8 cellular contexts compared by ENCODE assay signal in the genomic region with DNA sequence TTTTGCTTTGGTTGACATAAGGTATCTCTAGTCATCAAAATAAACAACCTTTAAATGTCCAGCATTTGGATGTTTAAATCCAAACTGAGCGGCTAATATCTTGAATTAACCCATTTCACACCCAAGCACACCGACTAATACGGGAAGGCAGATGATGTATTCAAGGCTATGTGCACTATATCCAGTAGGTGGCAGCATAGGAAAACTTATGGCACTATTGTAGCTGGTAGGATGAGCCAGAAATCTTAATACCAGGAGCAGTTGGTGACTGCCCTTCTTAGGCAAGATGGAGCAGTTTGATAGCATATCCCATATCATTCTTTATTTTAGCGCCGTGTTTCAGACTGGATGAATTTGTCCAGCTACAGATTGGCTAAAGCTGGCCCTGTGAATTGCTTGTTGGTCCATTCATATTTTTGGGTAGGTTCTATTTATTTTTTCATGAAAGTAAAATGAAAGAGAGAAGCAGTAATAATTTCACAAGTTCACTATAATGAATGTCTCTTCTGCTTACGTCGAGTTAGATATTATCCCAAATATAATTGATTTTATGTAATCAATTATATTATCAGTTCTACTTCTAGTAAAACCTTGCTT. TPM values are rescaled to one million over a fixed set of nuclear protein-coding genes. Genes with fewer than 3 reads are reported as not detected.
DNase-seq lines count a peak whose midpoint lies in the region; ATAC-seq and TF ChIP-seq lines count a peak whose summit lies in the region.

No MANE protein-coding gene starts in this region.

- H3K4me1 Mint-ChIP-seq in activated CD4-positive, alpha-beta memory T cell treated with anti-CD3 and anti-CD28 coated beads, Interleukin-2, amount 10 ng/mL, durations not matched to agents 7 days and 5 days, result no peaks in the 10 kb centered on the region

- H3K27ac Mint-ChIP-seq in activated CD4-positive, alpha-beta memory T cell treated with anti-CD3 and anti-CD28 coated beads, Interleukin-2, amount 10 ng/mL, durations not matched to agents 7 days and 5 days, result no peak overlapping the region

- peak; percentile 56 for DNase-seq in DMS 273 treated with DMSO at 0.1 percent for 48 hours (lab: John Stamatoyannopoulos, UW)
- DNase-seq in NCI-H1694 treated with DMSO at 0.1 percent for 48 hours (lab: John Stamatoyannopoulos, UW), result peak; percentile 71
- DNase-seq in SKM-1 (lab: John Stamatoyannopoulos, UW; ENCODE audit: unreplicated experiment), result peak; percentile 48
- DNase-seq in epithelial cell of proximal tubule (ENCODE audit: low read depth), result peak; percentile 43
- DNase-seq in myocyte (ENCODE audit: low read depth), result peak; percentile 88
- DNase-seq in activated CD4-positive, alpha-beta memory T cell treated with anti-CD3 and anti-CD28 coated beads, Interleukin-2, amount 10 ng/mL, durations not matched to agents 7 days and 5 days, result no peak

- H3K36me3 Mint-ChIP-seq in activated CD4-positive, alpha-beta memory T cell treated with anti-CD3 and anti-CD28 coated beads, Interleukin-2, amount 10 ng/mL, durations not matched to agents 7 days and 5 days (ENCODE audit: low read depth), result no peaks in the 10 kb centered on the region

- ATAC-seq in GM19035 (IDR thresholded peaks at IDR 0.05; ENCODE audit: unreplicated experiment) (peak; percentile 94), HG03066 (IDR thresholded peaks at IDR 0.05; ENCODE audit: low read depth, unreplicated experiment) (peak; percentile 97)

- TF ChIP-seq CTCF in epithelial cell of proximal tubule (conservative IDR thresholded peaks at IDR 0.05; ENCODE audit: low read depth, low read length), result peak; percentile 91

- H3K4me3 ChIP-seq in epithelial cell of proximal tubule (ENCODE audit: low read depth, low read length), result no peak overlapping the region

- no peak overlapping the region for H3K4me3 Mint-ChIP-seq in activated CD4-positive, alpha-beta memory T cell treated with anti-CD3 and anti-CD28 coated beads, Interleukin-2, amount 10 ng/mL, durations not matched to agents 7 days and 5 days

- H3K9me3 Mint-ChIP-seq in activated CD4-positive, alpha-beta memory T cell treated with anti-CD3 and anti-CD28 coated beads, Interleukin-2, amount 10 ng/mL, durations not matched to agents 7 days and 5 days, result no peaks in the 10 kb centered on the region

- POLR2A ChIA-PET in activated CD4-positive, alpha-beta memory T cell treated with anti-CD3 and anti-CD28 coated beads, Interleukin-2, amount 10 ng/mL, durations not matched to agents 7 days and 5 days (lab: Charles Lee), result no interaction called here

- H3K27me3 Mint-ChIP-seq in activated CD4-positive, alpha-beta memory T cell treated with anti-CD3 and anti-CD28 coated beads, Interleukin-2, amount 10 ng/mL, durations not matched to agents 7 days and 5 days, result no peaks in the 10 kb centered on the region

- CTCF ChIA-PET in activated CD4-positive, alpha-beta memory T cell treated with anti-CD3 and anti-CD28 coated beads, Interleukin-2, amount 10 ng/mL, durations not matched to agents 7 days and 5 days (lab: Charles Lee), result interaction anchor here (0.7 to 4.5 kb wide), 11 partner anchors 11 to 607 kb away, joined by 3 to 57 read pairs (median 4); no protein-coding TSS in a partner anchor

RNA-seq across cellular contexts. Expression of a gene that starts 24.4 kb away (rescaled TPM):
- total RNA-seq in epithelial cell of proximal tubule, result 1,473 and 2,223 TPM in 2 replicates
- 167 and 190 TPM in 2 replicates for total RNA-seq in myocyte
- 310 TPM for polyA plus RNA-seq in myocyte (2012)
- not detected for total RNA-seq in activated CD4-positive, alpha-beta memory T cell treated with anti-CD3 and anti-CD28 coated beads, Interleukin-2, amount 10 ng/mL, durations not matched to agents 7 days and 5 days

Comparison
In these comparisons a context has a peak if more than half of its experiments do, and no peak if none do; other contexts are left out.
1. RNA of a gene that starts 24.4 kb away (total RNA-seq): 1,473 to 2,223 TPM in epithelial cell of proximal tubule and 167 to 190 TPM in myocyte; not detected in activated CD4-positive, alpha-beta memory T cell treated with anti-CD3 and anti-CD28 coated beads, Interleukin-2, amount 10 ng/mL, durations not matched to agents 7 days and 5 days; every median in the first group is over 100 times any median in the second.